In genomic region chr3:187870360-187871203, GRCh38 we compare ENCODE assay signal across 13 cellular contexts.
DNase-seq lines count a peak whose midpoint lies in the region; ATAC-seq, FAIRE-seq and TF ChIP-seq lines count a peak whose summit lies in the region.
"Had no signal": no experiment of that assay in that cellular context is flagged by ENCODE, and none has a peak within 500 bp of the region (broad histone marks: within the 10 kb centered on the region; RNA-seq: fewer than 3 reads in every experiment).

No MANE protein-coding gene starts in this region.

- TF ChIP-seq CTCF in GM12878 (IDR thresholded peaks at IDR 0.05 in 2 of 3, conservative IDR thresholded peaks at IDR 0.05 in 1 of 3; ENCODE audit: control insufficient read depth in 2 of 3, extremely low read depth in 1 of 3, insufficient read depth in 1 of 3, low read depth in 3 of 3, low read length in 3 of 3): no peak

- H2AK5ac ChIP-seq in neuronal stem cell (ENCODE audit: low read depth, low read length): no peak overlapping the region

- POLR2A ChIA-PET in GM12878 (lab: Charles Lee): no interaction called here

- H3K4me2 ChIP-seq in GM12878 (ENCODE audit: control insufficient read depth, insufficient read depth) (no peak overlapping the region), neuronal stem cell (ENCODE audit: insufficient read depth, low read length, poor library complexity, severe bottlenecking) (no peak overlapping the region)

- no peak overlapping the region for H3K18ac ChIP-seq in neuronal stem cell (ENCODE audit: low read length)

- SMC1A ChIA-PET in GM12878 (lab: Charles Lee; ENCODE audit: uncharacterized antibody, unreplicated experiment): interaction anchor here (0.8 to 1.7 kb wide), 10 partner anchors 9 to 108 kb away, joined by 3 to 5 read pairs (median 3); no protein-coding TSS in a partner anchor

- H3K4me1 ChIP-seq in GM12878 (ENCODE audit: control insufficient read depth, insufficient read depth, low read length) (no peaks in the 10 kb centered on the region), neuronal stem cell (ENCODE audit: control insufficient read depth in 2 of 2, insufficient read depth in 1 of 2, low read depth in 1 of 2, low read length in 2 of 2) (no peaks in the 10 kb centered on the region)

- CTCF ChIA-PET in GM12878 (lab: Yijun Ruan, JAX): interaction anchor here (1.3 to 1.8 kb wide), 2 partner anchors 105 to 121 kb away, joined by 4 to 5 read pairs; no protein-coding TSS in a partner anchor

- TF ChIP-seq EP300 in GM12878 (IDR thresholded peaks at IDR 0.05; ENCODE audit: borderline replicate concordance in 1 of 2, control insufficient read depth in 1 of 2, low read depth in 2 of 2, low read length in 2 of 2): no peak

- H3K14ac ChIP-seq in neuronal stem cell (ENCODE audit: low read length): no peak overlapping the region

- H2BK120ac ChIP-seq in neuronal stem cell (ENCODE audit: low read depth, low read length): no peak overlapping the region

- DNase-seq in GM12878 (ENCODE audit: low read depth, low spot score) (no peak), NCI-H226 (no peak), SHP77 treated with DMSO at 0.1 percent for 48 hours (lab: John Stamatoyannopoulos, UW) (no peak), neuronal stem cell (ENCODE audit: low spot score) (no peak), iPS-NIHi11 (ENCODE audit: low spot score) (no peak)
- DNase-seq: NCI-H1417, NCI-H774 had no signal

- no peak overlapping the region for H3K4ac ChIP-seq in neuronal stem cell (ENCODE audit: low read length)

- FAIRE-seq in GM12878 (lab: Jason Lieb, UNC): peak; percentile 38
- FAIRE-seq: astrocyte, endometrium had no signal

- no peak overlapping the region for H2BK15ac ChIP-seq in neuronal stem cell (ENCODE audit: low read length)

- no peak overlapping the region for H2BK5ac ChIP-seq in neuronal stem cell (ENCODE audit: low read length)

- H3K9ac ChIP-seq in GM12878 (ENCODE audit: control insufficient read depth, insufficient read depth, low read length) (no peak overlapping the region), neuronal stem cell (ENCODE audit: low read depth, low read length, poor library complexity) (no peak overlapping the region)

- 24% methylated on average over 5 of the region's 5 CpGs for WGBS in GM12878 (ENCODE audit: insufficient coverage, insufficient replicate concordance, low lambda C conversion rate, missing lambda C conversion rate)
- no CpG with 5 or more reads among the region's 5 CpGs for WGBS in neuronal stem cell (ENCODE audit: extremely low coverage in 2 of 2, insufficient read length in 2 of 2, insufficient replicate concordance in 1 of 2), 2 donors

- no peak for TF ChIP-seq POLR2A in GM12878 (IDR thresholded peaks at IDR 0.05; ENCODE audit: low read depth, low read length)

- no peak overlapping the region for H3K27ac ChIP-seq in GM12878 (ENCODE audit: control insufficient read depth, insufficient read depth)
- H3K27ac ChIP-seq in neuronal stem cell (replicated peaks; ENCODE audit: low read length): no peak overlapping the region
- H3K27ac ChIP-seq: SK-N-MC had no signal

- no peaks in the 10 kb centered on the region for H3K9me3 ChIP-seq in GM12878 (replicated peaks; ENCODE audit: control insufficient read depth, insufficient read depth, low read length)
- H3K9me3 ChIP-seq in neuronal stem cell (replicated peaks in 1 of 2; ENCODE audit: control insufficient read depth in 2 of 2, insufficient read depth in 1 of 2, low read depth in 1 of 2, low read length in 2 of 2): no peaks in the 10 kb centered on the region

- RAD21 ChIA-PET in GM12878 (lab: Charles Lee; ENCODE audit: unreplicated experiment): interaction anchor here (1.0 to 1.2 kb wide), 2 partner anchors 36 to 71 kb away, joined by 3 read pairs; no protein-coding TSS in a partner anchor

- no TSS peak for BruUV-seq in GM12878 (replicated peaks; lab: Mats Ljungman, UMichigan)

- H3K79me2 ChIP-seq in GM12878 (ENCODE audit: control insufficient read depth, insufficient read depth, low read length): no peaks in the 10 kb centered on the region

- ATAC-seq in GM18868 (IDR thresholded peaks at IDR 0.05; ENCODE audit: unreplicated experiment): peak; percentile 51
- peak; percentile 76 for ATAC-seq in GM21423 (IDR thresholded peaks at IDR 0.05; ENCODE audit: unreplicated experiment)
- peak; percentile 65 for ATAC-seq in HG03159 (IDR thresholded peaks at IDR 0.05; ENCODE audit: unreplicated experiment)
- peak; percentile 94 for ATAC-seq in GM12878

- TF ChIP-seq RAD21 in GM12878 (IDR thresholded peaks at IDR 0.05; ENCODE audit: insufficient read depth, low read depth, low read length): no peak

- H3K27me3 ChIP-seq in GM12878 (replicated peaks in 1 of 2; ENCODE audit: control insufficient read depth in 2 of 2, insufficient read depth in 2 of 2, low read length in 1 of 2): no peaks in the 10 kb centered on the region
- H3K27me3 ChIP-seq in neuronal stem cell (ENCODE audit: control insufficient read depth in 3 of 3, insufficient read depth in 3 of 3, low read depth in 1 of 3, low read length in 3 of 3): no peaks in the 10 kb centered on the region

- H4K8ac ChIP-seq in neuronal stem cell (ENCODE audit: low read depth, low read length): no peak overlapping the region

- H4K91ac ChIP-seq in neuronal stem cell (ENCODE audit: low read depth, low read length, poor library complexity): no peak overlapping the region

- H2AFZ ChIP-seq in GM12878 (ENCODE audit: control insufficient read depth, low read depth, low read length): no peak overlapping the region
- H2AFZ ChIP-seq in neuronal stem cell (ENCODE audit: low read length): no peak overlapping the region

- H3K36me3 ChIP-seq in GM12878 (ENCODE audit: control insufficient read depth in 2 of 2, insufficient read depth in 2 of 2, low read length in 1 of 2) (no peaks in the 10 kb centered on the region), neuronal stem cell (replicated peaks in 1 of 2; ENCODE audit: control insufficient read depth in 2 of 2, insufficient read depth in 2 of 2, low read length in 2 of 2) (no peaks in the 10 kb centered on the region)

- no peaks in the 10 kb centered on the region for H4K20me1 ChIP-seq in GM12878 (ENCODE audit: control insufficient read depth, insufficient read depth)

- H3K79me1 ChIP-seq in neuronal stem cell (ENCODE audit: low read depth, low read length): no peaks in the 10 kb centered on the region

- intact Hi-C loops in GM12878 (cut with micrococcal nuclease; ENCODE audit: unreplicated experiment): no loop called here

- in situ Hi-C loops in GM12878 (cut with MboI): no loop called here

- no peak overlapping the region for H3K23ac ChIP-seq in neuronal stem cell (ENCODE audit: low read depth, low read length, poor library complexity)

- no peak overlapping the region for H3K4me3 ChIP-seq in GM12878
- H3K4me3 ChIP-seq in neuronal stem cell (ENCODE audit: low read length in 2 of 2): no peak overlapping the region
- H3K4me3 ChIP-seq: SK-N-MC had no signal

- no peak overlapping the region for H2BK12ac ChIP-seq in neuronal stem cell (ENCODE audit: low read length)

TF ChIP-seq in GM12878, 131 proteins besides CTCF, POLR2A, EP300 and RAD21 (continues in another document):
- no peak for TF ChIP-seq ASH2L (IDR thresholded peaks at IDR 0.05; ENCODE audit: borderline replicate concordance, low read depth)
- no peak for TF ChIP-seq ZNF687 (IDR thresholded peaks at IDR 0.05)
- TF ChIP-seq YY1 (IDR thresholded peaks at IDR 0.05; ENCODE audit: low read depth, low read length): no peak
- peak; percentile 52; the same call in 1 of the 2 replicates for TF ChIP-seq BMI1 (IDR thresholded peaks at IDR 0.05; ENCODE audit: borderline replicate concordance)
- TF ChIP-seq SIN3A (IDR thresholded peaks at IDR 0.05; ENCODE audit: low read depth, low read length): no peak
- TF ChIP-seq LARP7 (IDR thresholded peaks at IDR 0.05): no peak
- no peak for TF ChIP-seq CREB1 (IDR thresholded peaks at IDR 0.05; ENCODE audit: low read depth)
- no peak for TF ChIP-seq SMAD1 (IDR thresholded peaks at IDR 0.05; ENCODE audit: low read depth, partially characterized antibody)
- TF ChIP-seq TBL1XR1 (IDR thresholded peaks at IDR 0.05; ENCODE audit: low read depth, low read length): no peak
- peak; percentile 55; the same call in 1 of the 2 replicates for TF ChIP-seq ZNF217 (IDR thresholded peaks at IDR 0.05)
- TF ChIP-seq GABPA (IDR thresholded peaks at IDR 0.05; ENCODE audit: low read depth): no peak
- peak; percentile 60 for TF ChIP-seq EED (IDR thresholded peaks at IDR 0.05; ENCODE audit: low read depth)
- no peak for TF ChIP-seq CEBPB (IDR thresholded peaks at IDR 0.05; ENCODE audit: borderline replicate concordance in 1 of 2, low read depth in 2 of 2, low read length in 2 of 2)
